Comparison of ENCODE assay signal across 2 cellular contexts in the genomic region with DNA sequence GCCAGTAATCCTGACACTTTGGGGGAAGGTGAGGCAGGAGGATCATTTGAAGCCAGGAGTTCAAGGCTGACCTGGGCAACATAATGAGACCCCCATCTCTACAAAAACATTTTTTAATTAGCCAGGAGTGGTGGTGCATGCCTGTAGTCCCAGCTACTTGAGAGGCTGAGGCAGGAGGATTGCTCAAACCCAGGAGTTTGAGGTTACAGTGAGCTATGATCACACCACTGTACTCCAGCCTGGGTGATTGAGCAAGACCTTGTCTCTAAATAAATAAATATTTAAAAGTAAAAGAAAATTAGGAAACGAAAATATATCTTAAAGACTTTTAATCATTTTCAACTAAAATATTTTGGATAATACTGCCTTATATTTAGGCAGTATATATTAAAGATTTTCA.
TF ChIP-seq lines count a peak whose summit lies in the region.

No MANE protein-coding gene starts in this region.

TF ChIP-seq in K562, 482 proteins besides CTCF, POLR2A, EP300 and RAD21:
- TF ChIP-seq CEBPB (tag; IDR thresholded peaks at IDR 0.05), result 0 out of 2 replicates have a peak, but pooled peaks have one; percentile 32
- TF ChIP-seq, protein P1, sequence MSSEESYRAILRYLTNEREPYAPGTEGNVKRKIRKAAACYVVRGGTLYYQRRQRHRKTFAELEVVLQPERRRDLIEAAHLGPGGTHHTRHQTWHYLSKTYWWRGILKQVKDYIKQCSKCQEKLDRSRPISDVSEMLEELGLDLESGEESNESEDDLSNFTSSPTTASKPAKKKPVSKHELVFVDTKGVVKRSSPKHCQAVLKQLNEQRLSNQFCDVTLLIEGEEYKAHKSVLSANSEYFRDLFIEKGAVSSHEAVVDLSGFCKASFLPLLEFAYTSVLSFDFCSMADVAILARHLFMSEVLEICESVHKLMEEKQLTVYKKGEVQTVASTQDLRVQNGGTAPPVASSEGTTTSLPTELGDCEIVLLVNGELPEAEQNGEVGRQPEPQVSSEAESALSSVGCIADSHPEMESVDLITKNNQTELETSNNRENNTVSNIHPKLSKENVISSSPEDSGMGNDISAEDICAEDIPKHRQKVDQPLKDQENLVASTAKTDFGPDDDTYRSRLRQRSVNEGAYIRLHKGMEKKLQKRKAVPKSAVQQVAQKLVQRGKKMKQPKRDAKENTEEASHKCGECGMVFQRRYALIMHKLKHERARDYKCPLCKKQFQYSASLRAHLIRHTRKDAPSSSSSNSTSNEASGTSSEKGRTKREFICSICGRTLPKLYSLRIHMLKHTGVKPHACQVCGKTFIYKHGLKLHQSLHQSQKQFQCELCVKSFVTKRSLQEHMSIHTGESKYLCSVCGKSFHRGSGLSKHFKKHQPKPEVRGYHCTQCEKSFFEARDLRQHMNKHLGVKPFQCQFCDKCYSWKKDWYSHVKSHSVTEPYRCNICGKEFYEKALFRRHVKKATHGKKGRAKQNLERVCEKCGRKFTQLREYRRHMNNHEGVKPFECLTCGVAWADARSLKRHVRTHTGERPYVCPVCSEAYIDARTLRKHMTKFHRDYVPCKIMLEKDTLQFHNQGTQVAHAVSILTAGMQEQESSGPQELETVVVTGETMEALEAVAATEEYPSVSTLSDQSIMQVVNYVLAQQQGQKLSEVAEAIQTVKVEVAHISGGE (CRISPR knock-in tag; IDR thresholded peaks at IDR 0.05), result no peak

TF ChIP-seq in GM23338, 12 proteins besides CTCF, POLR2A, EP300 and RAD21:
- no peak for TF ChIP-seq STAT1 (IDR thresholded peaks at IDR 0.05; ENCODE audit: unreplicated experiment)
- TF ChIP-seq, protein P2, sequence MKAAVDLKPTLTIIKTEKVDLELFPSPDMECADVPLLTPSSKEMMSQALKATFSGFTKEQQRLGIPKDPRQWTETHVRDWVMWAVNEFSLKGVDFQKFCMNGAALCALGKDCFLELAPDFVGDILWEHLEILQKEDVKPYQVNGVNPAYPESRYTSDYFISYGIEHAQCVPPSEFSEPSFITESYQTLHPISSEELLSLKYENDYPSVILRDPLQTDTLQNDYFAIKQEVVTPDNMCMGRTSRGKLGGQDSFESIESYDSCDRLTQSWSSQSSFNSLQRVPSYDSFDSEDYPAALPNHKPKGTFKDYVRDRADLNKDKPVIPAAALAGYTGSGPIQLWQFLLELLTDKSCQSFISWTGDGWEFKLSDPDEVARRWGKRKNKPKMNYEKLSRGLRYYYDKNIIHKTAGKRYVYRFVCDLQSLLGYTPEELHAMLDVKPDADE (IDR thresholded peaks at IDR 0.05), result no peak
- TF ChIP-seq, protein P3, sequence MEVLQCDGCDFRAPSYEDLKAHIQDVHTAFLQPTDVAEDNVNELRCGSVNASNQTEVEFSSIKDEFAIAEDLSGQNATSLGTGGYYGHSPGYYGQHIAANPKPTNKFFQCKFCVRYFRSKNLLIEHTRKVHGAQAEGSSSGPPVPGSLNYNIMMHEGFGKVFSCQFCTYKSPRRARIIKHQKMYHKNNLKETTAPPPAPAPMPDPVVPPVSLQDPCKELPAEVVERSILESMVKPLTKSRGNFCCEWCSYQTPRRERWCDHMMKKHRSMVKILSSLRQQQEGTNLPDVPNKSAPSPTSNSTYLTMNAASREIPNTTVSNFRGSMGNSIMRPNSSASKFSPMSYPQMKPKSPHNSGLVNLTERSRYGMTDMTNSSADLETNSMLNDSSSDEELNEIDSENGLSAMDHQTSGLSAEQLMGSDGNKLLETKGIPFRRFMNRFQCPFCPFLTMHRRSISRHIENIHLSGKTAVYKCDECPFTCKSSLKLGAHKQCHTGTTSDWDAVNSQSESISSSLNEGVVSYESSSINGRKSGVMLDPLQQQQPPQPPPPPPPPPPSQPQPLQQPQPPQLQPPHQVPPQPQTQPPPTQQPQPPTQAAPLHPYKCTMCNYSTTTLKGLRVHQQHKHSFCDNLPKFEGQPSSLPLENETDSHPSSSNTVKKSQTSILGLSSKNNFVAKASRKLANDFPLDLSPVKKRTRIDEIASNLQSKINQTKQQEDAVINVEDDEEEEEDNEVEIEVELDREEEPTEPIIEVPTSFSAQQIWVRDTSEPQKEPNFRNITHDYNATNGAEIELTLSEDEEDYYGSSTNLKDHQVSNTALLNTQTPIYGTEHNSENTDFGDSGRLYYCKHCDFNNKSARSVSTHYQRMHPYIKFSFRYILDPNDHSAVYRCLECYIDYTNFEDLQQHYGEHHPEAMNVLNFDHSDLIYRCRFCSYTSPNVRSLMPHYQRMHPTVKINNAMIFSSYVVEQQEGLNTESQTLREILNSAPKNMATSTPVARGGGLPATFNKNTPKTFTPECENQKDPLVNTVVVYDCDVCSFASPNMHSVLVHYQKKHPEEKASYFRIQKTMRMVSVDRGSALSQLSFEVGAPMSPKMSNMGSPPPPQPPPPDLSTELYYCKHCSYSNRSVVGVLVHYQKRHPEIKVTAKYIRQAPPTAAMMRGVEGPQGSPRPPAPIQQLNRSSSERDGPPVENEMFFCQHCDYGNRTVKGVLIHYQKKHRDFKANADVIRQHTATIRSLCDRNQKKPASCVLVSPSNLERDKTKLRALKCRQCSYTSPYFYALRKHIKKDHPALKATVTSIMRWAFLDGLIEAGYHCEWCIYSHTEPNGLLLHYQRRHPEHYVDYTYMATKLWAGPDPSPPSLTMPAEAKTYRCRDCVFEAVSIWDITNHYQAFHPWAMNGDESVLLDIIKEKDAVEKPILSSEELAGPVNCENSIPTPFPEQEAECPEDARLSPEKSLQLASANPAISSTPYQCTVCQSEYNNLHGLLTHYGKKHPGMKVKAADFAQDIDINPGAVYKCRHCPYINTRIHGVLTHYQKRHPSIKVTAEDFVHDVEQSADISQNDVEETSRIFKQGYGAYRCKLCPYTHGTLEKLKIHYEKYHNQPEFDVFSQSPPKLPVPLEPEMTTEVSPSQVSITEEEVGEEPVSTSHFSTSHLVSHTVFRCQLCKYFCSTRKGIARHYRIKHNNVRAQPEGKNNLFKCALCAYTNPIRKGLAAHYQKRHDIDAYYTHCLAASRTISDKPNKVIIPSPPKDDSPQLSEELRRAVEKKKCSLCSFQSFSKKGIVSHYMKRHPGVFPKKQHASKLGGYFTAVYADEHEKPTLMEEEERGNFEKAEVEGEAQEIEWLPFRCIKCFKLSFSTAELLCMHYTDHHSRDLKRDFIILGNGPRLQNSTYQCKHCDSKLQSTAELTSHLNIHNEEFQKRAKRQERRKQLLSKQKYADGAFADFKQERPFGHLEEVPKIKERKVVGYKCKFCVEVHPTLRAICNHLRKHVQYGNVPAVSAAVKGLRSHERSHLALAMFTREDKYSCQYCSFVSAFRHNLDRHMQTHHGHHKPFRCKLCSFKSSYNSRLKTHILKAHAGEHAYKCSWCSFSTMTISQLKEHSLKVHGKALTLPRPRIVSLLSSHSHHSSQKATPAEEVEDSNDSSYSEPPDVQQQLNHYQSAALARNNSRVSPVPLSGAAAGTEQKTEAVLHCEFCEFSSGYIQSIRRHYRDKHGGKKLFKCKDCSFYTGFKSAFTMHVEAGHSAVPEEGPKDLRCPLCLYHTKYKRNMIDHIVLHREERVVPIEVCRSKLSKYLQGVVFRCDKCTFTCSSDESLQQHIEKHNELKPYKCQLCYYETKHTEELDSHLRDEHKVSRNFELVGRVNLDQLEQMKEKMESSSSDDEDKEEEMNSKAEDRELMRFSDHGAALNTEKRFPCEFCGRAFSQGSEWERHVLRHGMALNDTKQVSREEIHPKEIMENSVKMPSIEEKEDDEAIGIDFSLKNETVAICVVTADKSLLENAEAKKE (CRISPR knock-in tag; IDR thresholded peaks at IDR 0.05), result no peak
